Comparison of ENCODE assay signal across 1 cellular context in genomic region chr14:93330609-93331000, GRCh38.
TF ChIP-seq lines count a peak whose summit lies in the region.

No MANE protein-coding gene starts in this region.

TF ChIP-seq in GM12878, 131 proteins besides CTCF, POLR2A, EP300 and RAD21:
- TF ChIP-seq FOXK2 (IDR thresholded peaks at IDR 0.05) (no peak), STAT1 (conservative IDR thresholded peaks at IDR 0.05) (no peak), E2F8 (IDR thresholded peaks at IDR 0.05; ENCODE audit: low read depth, partially characterized antibody) (no peak), NR2C2 (IDR thresholded peaks at IDR 0.05; ENCODE audit: borderline replicate concordance, control insufficient read depth, insufficient read length, low read depth) (no peak), POLR2AphosphoS2 (IDR thresholded peaks at IDR 0.05; ENCODE audit: low read depth, low read length) (no peak), KAT2A (conservative IDR thresholded peaks at IDR 0.05; ENCODE audit: control insufficient read depth, low read depth, low read length) (no peak), CREM (IDR thresholded peaks at IDR 0.05; ENCODE audit: low read depth) (no peak), TCF7 (IDR thresholded peaks at IDR 0.05; ENCODE audit: borderline replicate concordance) (no peak), MYB (IDR thresholded peaks at IDR 0.05; ENCODE audit: borderline replicate concordance, low read depth, low read length) (no peak), MLLT1 (IDR thresholded peaks at IDR 0.05) (no peak), NBN (IDR thresholded peaks at IDR 0.05) (no peak)
TF ChIP-seq in GM12878: peak in this region for 0.
